Comparison of ENCODE assay signal across 13 cellular contexts in the genomic region with DNA sequence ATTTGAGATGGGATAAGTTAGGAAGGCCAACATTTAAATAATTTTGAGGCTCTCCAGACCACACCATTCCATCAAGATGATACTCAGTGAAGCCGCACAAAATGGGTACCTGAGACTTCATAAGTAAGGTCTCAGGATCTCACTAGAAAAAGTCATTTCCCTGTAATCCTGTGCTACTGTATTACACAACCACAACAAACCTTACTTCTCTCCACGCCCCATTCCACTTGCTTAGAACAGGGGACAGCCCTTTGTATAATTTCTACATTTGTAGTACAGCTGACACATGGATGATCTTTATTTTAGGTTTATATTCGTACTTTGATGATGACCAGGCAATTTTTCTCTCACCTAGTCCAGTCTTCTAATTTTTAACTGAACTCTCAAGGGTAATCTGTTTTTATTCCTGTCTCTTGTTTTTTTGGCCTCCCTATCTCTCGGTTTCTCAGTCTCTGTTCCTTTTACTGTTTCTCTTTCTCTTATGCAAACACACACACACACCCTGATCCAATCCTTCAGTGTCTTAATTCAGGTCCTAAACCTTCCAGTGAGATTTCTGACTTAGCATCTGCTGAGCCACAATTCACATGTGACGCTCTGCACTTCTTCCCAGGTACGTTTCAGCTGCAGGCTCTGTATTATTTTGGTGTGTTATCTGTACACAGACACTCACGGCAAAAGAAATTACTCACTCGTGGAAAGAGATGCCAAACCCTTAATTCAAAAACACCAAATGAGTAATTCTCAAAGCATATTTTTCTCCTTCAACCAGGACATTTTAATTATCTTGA.
DNase-seq lines count a peak whose midpoint lies in the region; ATAC-seq and TF ChIP-seq lines count a peak whose summit lies in the region.
"Had no signal": no experiment of that assay in that cellular context is flagged by ENCODE, and none has a peak within 500 bp of the region (broad histone marks: within the 10 kb centered on the region; RNA-seq: fewer than 3 reads in every experiment).

No MANE protein-coding gene starts in this region.

- no peaks in the 10 kb centered on the region for H3K36me3 ChIP-seq in adipocyte (ENCODE audit: control insufficient read depth, insufficient read depth, low read length, severe bottlenecking)
- H3K36me3 ChIP-seq in thyroid gland, result no peaks in the 10 kb centered on the region
- H3K36me3 ChIP-seq: MG63 had no signal

- no peak for TF ChIP-seq CTCF in thyroid gland (IDR thresholded peaks at IDR 0.05)

- TF ChIP-seq POLR2A in thyroid gland (IDR thresholded peaks at IDR 0.05), result no peak

- ATAC-seq in GM19324 (IDR thresholded peaks at IDR 0.05; ENCODE audit: low FRiP score, unreplicated experiment), result peak; percentile 57
- no peak for ATAC-seq in HG03378 (IDR thresholded peaks at IDR 0.05; ENCODE audit: unreplicated experiment)

- H3K4me3 ChIP-seq in adipocyte (ENCODE audit: low read length) (peak overlapping the region; percentile 15), thyroid gland (replicated peaks in 1 of 3) (no peak overlapping the region)
- H3K4me3 ChIP-seq: MG63 had no signal

- H3K27ac ChIP-seq in thyroid gland, result peak overlapping the region; percentile 50 to 77 (median 61)

- WGBS in thyroid gland, 2 donors, result 65 to 67% methylated on average over 8 of the region's 8 CpGs

- peaks cover 32% of the 10 kb centered on the region for H3K4me1 ChIP-seq in adipocyte (ENCODE audit: control insufficient read depth, insufficient read depth, low read length)
- H3K4me1 ChIP-seq in thyroid gland, result peaks cover 31 to 32% of the 10 kb centered on the region in 2 donors

- H3K9ac ChIP-seq in adipocyte (ENCODE audit: low read length), result peak overlapping the region; percentile 64

- intact Hi-C loops in thyroid gland (cut with DNase I), result no loop called here

- no peaks in the 10 kb centered on the region for H3K9me3 ChIP-seq in adipocyte (ENCODE audit: control insufficient read depth, low read length)
- no peaks in the 10 kb centered on the region for H3K9me3 ChIP-seq in thyroid gland
- H3K9me3 ChIP-seq: MG63 had no signal

- H3K27me3 ChIP-seq in adipocyte (replicated peaks; ENCODE audit: control insufficient read depth, insufficient read depth, low read length), result no peaks in the 10 kb centered on the region
- H3K27me3 ChIP-seq in thyroid gland, result no peaks in the 10 kb centered on the region
- H3K27me3 ChIP-seq: MG63 had no signal

- DNase-seq in adipocyte (ENCODE audit: low read depth), result peak; percentile 28
- peak; percentile 24 for DNase-seq in iris pigment epithelial cell (ENCODE audit: low read depth)
- peak in 1 of 2 donors; percentile 4 for DNase-seq in thyroid gland
- DNase-seq in NCI-H345 treated with DMSO at 0.1 percent for 48 hours (lab: John Stamatoyannopoulos, UW; ENCODE audit: unreplicated experiment), result no peak
- no peak for DNase-seq in effector CD8-positive, alpha-beta T cell (lab: John Stamatoyannopoulos, UW)
- no peak for DNase-seq in HUDEP-2 (lab: John Stamatoyannopoulos, UW; ENCODE audit: unreplicated experiment in 76 of 76)
- DNase-seq: activated CD8-positive, alpha-beta memory T cell treated with anti-CD3 and anti-CD28 coated beads, Interleukin-2, amount 50 U/mL, for 48 hours; effector memory CD4-positive, alpha-beta T cell; NCI-H446; RPMI8226 had no signal

Comparison
In these comparisons a context has a peak if more than half of its experiments do, and no peak if none do; other contexts are left out.
1. DNase-seq: peak in adipocyte (single experiment) and iris pigment epithelial cell (single experiment); none in NCI-H345 treated with DMSO at 0.1 percent for 48 hours (single experiment), effector CD8-positive, alpha-beta T cell (single experiment) and HUDEP-2 (0 of 76).